ENCODE assay signal across 1 cellular context in the genomic region with DNA sequence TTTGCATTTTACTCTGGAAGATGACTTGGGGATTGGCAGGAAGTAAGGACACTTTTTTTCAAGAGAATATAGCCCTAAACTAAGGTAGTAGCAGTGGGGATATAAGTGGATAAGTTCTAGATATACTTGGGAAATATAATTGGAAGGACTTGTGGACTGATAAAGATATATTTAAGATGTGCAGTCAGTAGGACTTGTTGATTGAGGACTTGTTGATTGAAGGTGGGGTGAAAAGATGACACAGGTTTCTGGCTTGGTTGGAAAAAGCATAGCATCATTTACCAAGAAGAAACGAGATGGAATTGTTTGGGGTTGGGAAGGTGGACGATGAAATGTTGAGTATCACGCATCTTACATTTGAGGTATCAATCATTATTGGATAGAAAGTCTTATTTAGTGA.
TF ChIP-seq lines count a peak whose summit lies in the region.

No MANE protein-coding gene starts in this region.

TF ChIP-seq in HEK293T, 16 proteins besides CTCF, POLR2A, EP300 and RAD21:
- no peak for TF ChIP-seq LEF1 (IDR thresholded peaks at IDR 0.05; ENCODE audit: borderline replicate concordance)
- no peak for TF ChIP-seq FOXM1 (IDR thresholded peaks at IDR 0.05; ENCODE audit: borderline replicate concordance)
- no peak for TF ChIP-seq SP1 (IDR thresholded peaks at IDR 0.05)
- no peak for TF ChIP-seq NFRKB (IDR thresholded peaks at IDR 0.05)
- no peak for TF ChIP-seq FOXK2 (IDR thresholded peaks at IDR 0.05)
- TF ChIP-seq ZNF384 (IDR thresholded peaks at IDR 0.05): no peak
- no peak for TF ChIP-seq L3MBTL2 (conservative IDR thresholded peaks at IDR 0.05)
- TF ChIP-seq HDGF (IDR thresholded peaks at IDR 0.05; ENCODE audit: borderline replicate concordance): no peak
- no peak for TF ChIP-seq CTBP1 (IDR thresholded peaks at IDR 0.05; ENCODE audit: borderline replicate concordance)
- TF ChIP-seq BHLHE40 (IDR thresholded peaks at IDR 0.05; ENCODE audit: borderline replicate concordance): no peak
- no peak for TF ChIP-seq ARNT (IDR thresholded peaks at IDR 0.05)
- TF ChIP-seq SUZ12 (IDR thresholded peaks at IDR 0.05): no peak
- no peak for TF ChIP-seq ELF4 (IDR thresholded peaks at IDR 0.05)
- no peak for TF ChIP-seq TARDBP (IDR thresholded peaks at IDR 0.05)
- TF ChIP-seq, protein P1, sequence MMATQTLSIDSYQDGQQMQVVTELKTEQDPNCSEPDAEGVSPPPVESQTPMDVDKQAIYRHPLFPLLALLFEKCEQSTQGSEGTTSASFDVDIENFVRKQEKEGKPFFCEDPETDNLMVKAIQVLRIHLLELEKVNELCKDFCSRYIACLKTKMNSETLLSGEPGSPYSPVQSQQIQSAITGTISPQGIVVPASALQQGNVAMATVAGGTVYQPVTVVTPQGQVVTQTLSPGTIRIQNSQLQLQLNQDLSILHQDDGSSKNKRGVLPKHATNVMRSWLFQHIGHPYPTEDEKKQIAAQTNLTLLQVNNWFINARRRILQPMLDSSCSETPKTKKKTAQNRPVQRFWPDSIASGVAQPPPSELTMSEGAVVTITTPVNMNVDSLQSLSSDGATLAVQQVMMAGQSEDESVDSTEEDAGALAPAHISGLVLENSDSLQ (IDR thresholded peaks at IDR 0.05): no peak
